In the genomic region with DNA sequence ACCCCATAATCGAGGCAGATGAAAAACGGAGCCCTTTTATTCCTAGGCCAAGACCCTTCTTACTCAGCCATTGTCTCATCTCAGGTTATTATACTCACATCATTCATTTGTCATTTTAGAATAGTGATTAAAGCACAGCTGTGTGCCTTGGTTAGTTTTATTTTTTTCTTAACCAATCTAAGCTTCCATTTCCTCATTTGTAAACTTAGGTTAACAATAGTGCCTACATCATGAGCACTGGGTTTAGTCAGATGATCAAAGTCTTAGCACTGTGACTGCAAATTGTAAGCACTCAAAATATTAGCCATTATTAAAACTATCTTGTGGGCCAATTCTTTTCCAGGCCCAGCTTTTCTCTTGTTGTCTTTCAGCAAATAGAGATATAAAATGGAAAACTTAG, we compare ENCODE assay signal across 15 cellular contexts. TPM values are rescaled to one million over a fixed set of nuclear protein-coding genes. Genes with fewer than 3 reads are reported as not detected.
A peak's percentile ranks its signal among the peaks of the same experiment; 100 is the strongest.
DNase-seq lines count a peak whose midpoint lies in the region; ATAC-seq and TF ChIP-seq lines count a peak whose summit lies in the region.
"Had no signal": no experiment of that assay in that cellular context is flagged by ENCODE, and none has a peak within 500 bp of the region (broad histone marks: within the 10 kb centered on the region; RNA-seq: fewer than 3 reads in every experiment).

No MANE protein-coding gene starts in this region.

- H3K4me3 ChIP-seq in GM23338 (no peak overlapping the region), neutrophil (ENCODE audit: low read depth in 1 of 2, low read length in 1 of 2) (no peak overlapping the region)
- H3K4me3 ChIP-seq: SJCRH30 had no signal

- H3K27ac ChIP-seq in GM23338 (ENCODE audit: low read depth) (no peak overlapping the region), neutrophil (peak overlapping the region; percentile 67), H9 (ENCODE audit: insufficient read length, low read depth, low read length) (no peak overlapping the region)
- H3K27ac ChIP-seq: epithelial cell of prostate, SJCRH30 had no signal

- no peaks in the 10 kb centered on the region for H3K79me1 ChIP-seq in H9 (ENCODE audit: insufficient read depth, low read depth, low read length, poor library complexity, severe bottlenecking)

- no peak overlapping the region for H3K9ac ChIP-seq in H9 (ENCODE audit: extremely low read depth, insufficient read length, low read length)

- H3K27ac Mint-ChIP-seq in GM23338 (no peak overlapping the region), H9 (no peak overlapping the region)

- H3K27me3 ChIP-seq in GM23338 (ENCODE audit: insufficient read depth) (no peaks in the 10 kb centered on the region), neutrophil (no peaks in the 10 kb centered on the region), H9 (ENCODE audit: insufficient read depth, low read length) (no peaks in the 10 kb centered on the region)
- H3K27me3 ChIP-seq: SJCRH30 had no signal

- no peak overlapping the region for H4K5ac ChIP-seq in H9 (ENCODE audit: insufficient read length, low read depth, low read length)

- ATAC-seq in GM19324 (IDR thresholded peaks at IDR 0.05; ENCODE audit: low FRiP score, unreplicated experiment) (peak; percentile 53), GM23338 (no peak), HG03432 (IDR thresholded peaks at IDR 0.05; ENCODE audit: unreplicated experiment) (peak; percentile 50)

- H3K4me2 ChIP-seq in GM23338 (no peak overlapping the region), H9 (ENCODE audit: insufficient read depth, insufficient read length, low read length) (no peak overlapping the region)

- H3K4ac ChIP-seq in H9 (ENCODE audit: low read depth, low read length): no peak overlapping the region

- H3K4me1 Mint-ChIP-seq in GM23338 (peaks cover 15% of the 10 kb centered on the region), H9 (peaks cover 11 to 17% of the 10 kb centered on the region in 2 experiments)

- WGBS in H9 (ENCODE audit: extremely low coverage, insufficient read length, low lambda C conversion rate): no CpG with 5 or more reads among the region's 2 CpGs

- no peak overlapping the region for H4K91ac ChIP-seq in H9 (ENCODE audit: insufficient read length, low read depth, low read length)

- H3K4me3 Mint-ChIP-seq in GM23338 (no peak overlapping the region), H9 (no peak overlapping the region)

- no peak overlapping the region for H2AK5ac ChIP-seq in H9 (ENCODE audit: insufficient read length, low read length)

- H3K23me2 ChIP-seq in H9 (ENCODE audit: insufficient read length, low read depth, low read length, poor library complexity, severe bottlenecking): no peaks in the 10 kb centered on the region

- H3K9me3 Mint-ChIP-seq in GM23338 (no peaks in the 10 kb centered on the region), H9 (no peaks in the 10 kb centered on the region)

- H3K79me2 ChIP-seq in GM23338 (replicated peaks; ENCODE audit: insufficient read depth) (no peaks in the 10 kb centered on the region), H9 (ENCODE audit: insufficient read depth, low read length) (no peaks in the 10 kb centered on the region)

- H3K36me3 ChIP-seq in GM23338 (ENCODE audit: insufficient read depth) (no peaks in the 10 kb centered on the region), neutrophil (no peaks in the 10 kb centered on the region)
- H3K36me3 ChIP-seq: SJCRH30 had no signal

- H3K23ac ChIP-seq in H9 (ENCODE audit: insufficient read length, low read depth, low read length): no peak overlapping the region

- H3K27me3 Mint-ChIP-seq in GM23338 (ENCODE audit: insufficient read depth, low read depth, poor library complexity) (no peaks in the 10 kb centered on the region), H9 (ENCODE audit: low read depth) (no peaks in the 10 kb centered on the region)

- H2AFZ ChIP-seq in GM23338 (peak overlapping the region; percentile 63), H9 (ENCODE audit: low read length) (no peak overlapping the region)

- H3K9me2 ChIP-seq in GM23338 (ENCODE audit: insufficient read depth): peaks cover 2% of the 10 kb centered on the region; the same call in 1 of the 2 replicates

- H2BK120ac ChIP-seq in H9 (ENCODE audit: low read depth, low read length, poor library complexity, severe bottlenecking): no peak overlapping the region

- H2BK15ac ChIP-seq in H9 (ENCODE audit: low read depth, low read length): no peak overlapping the region

- H3K36me3 Mint-ChIP-seq in GM23338 (ENCODE audit: low read depth): no peaks in the 10 kb centered on the region
- H3K36me3 Mint-ChIP-seq in H9 (ENCODE audit: insufficient read depth in 1 of 3, low read depth in 3 of 3): no peaks in the 10 kb centered on the region

- H3K9me3 ChIP-seq in neutrophil (no peaks in the 10 kb centered on the region), H9 (ENCODE audit: control insufficient read depth, low read depth, low read length) (no peaks in the 10 kb centered on the region)
- H3K9me3 ChIP-seq: Caco-2, SJCRH30 had no signal

- no peak overlapping the region for H3K56ac ChIP-seq in H9 (ENCODE audit: insufficient read length, low read depth, low read length)

- H2BK5ac ChIP-seq in H9 (ENCODE audit: insufficient read length, low read length): no peak overlapping the region

- H2BK20ac ChIP-seq in H9 (ENCODE audit: low read depth, low read length, poor library complexity, severe bottlenecking): no peak overlapping the region

- H3F3A ChIP-seq in GM23338 (replicated peaks; ENCODE audit: low read depth): no peaks in the 10 kb centered on the region

- DNase-seq in GM23338 (ENCODE audit: low spot score) (no peak), ureter (ENCODE audit: low spot score) (no peak), H9 (no peak), AG20443 (ENCODE audit: low spot score) (no peak)
- DNase-seq: Caco-2; hypothalamus; KBM-7; mesenchymal stem cell; NCI-H226; SJCRH30; stimulated activated CD4-positive, alpha-beta T cell treated with anti-CD3 and anti-CD28 coated beads, Interleukin-4, amount 100 ng/mL, for 24 hours had no signal

- no peak overlapping the region for H2BK12ac ChIP-seq in H9 (ENCODE audit: insufficient read length, low read depth, low read length)

- H4K20me1 ChIP-seq in GM23338 (replicated peaks; ENCODE audit: insufficient read depth): no peaks in the 10 kb centered on the region
- H4K20me1 ChIP-seq in H9 (ENCODE audit: control insufficient read depth, insufficient read depth, insufficient read length): no peaks in the 10 kb centered on the region

- H3K4me1 ChIP-seq in GM23338 (ENCODE audit: insufficient read depth): peaks cover 16% of the 10 kb centered on the region
- peaks cover 0 to 12% of the 10 kb centered on the region in 2 experiments for H3K4me1 ChIP-seq in neutrophil (ENCODE audit: control insufficient read depth in 1 of 2, insufficient read depth in 1 of 2, low read depth in 1 of 2, low read length in 1 of 2)
- no peaks in the 10 kb centered on the region; the same call in 1 of the 2 replicates for H3K4me1 ChIP-seq in H9 (ENCODE audit: insufficient read depth, low read length)
- H3K4me1 ChIP-seq: Caco-2, SJCRH30 had no signal

- H3K14ac ChIP-seq in H9 (ENCODE audit: insufficient read depth, low read length): no peak overlapping the region

- TF ChIP-seq CTCF in GM23338 (conservative IDR thresholded peaks at IDR 0.05; ENCODE audit: low read depth in 2 of 2) (no peak), neutrophil (IDR thresholded peaks at IDR 0.05) (no peak), H9 (conservative IDR thresholded peaks at IDR 0.05) (no peak)

- no peak overlapping the region for H3T11ph ChIP-seq in H9 (ENCODE audit: low read length)

- no peak overlapping the region for H3K18ac ChIP-seq in H9 (ENCODE audit: insufficient read length, low read depth, low read length)

- no peak overlapping the region for H4K8ac ChIP-seq in H9 (replicated peaks; ENCODE audit: insufficient read length, low read depth, low read length)

TF ChIP-seq in GM23338, 12 proteins besides CTCF, POLR2A, EP300 and RAD21 (continues in another document):
- TF ChIP-seq, protein P1, sequence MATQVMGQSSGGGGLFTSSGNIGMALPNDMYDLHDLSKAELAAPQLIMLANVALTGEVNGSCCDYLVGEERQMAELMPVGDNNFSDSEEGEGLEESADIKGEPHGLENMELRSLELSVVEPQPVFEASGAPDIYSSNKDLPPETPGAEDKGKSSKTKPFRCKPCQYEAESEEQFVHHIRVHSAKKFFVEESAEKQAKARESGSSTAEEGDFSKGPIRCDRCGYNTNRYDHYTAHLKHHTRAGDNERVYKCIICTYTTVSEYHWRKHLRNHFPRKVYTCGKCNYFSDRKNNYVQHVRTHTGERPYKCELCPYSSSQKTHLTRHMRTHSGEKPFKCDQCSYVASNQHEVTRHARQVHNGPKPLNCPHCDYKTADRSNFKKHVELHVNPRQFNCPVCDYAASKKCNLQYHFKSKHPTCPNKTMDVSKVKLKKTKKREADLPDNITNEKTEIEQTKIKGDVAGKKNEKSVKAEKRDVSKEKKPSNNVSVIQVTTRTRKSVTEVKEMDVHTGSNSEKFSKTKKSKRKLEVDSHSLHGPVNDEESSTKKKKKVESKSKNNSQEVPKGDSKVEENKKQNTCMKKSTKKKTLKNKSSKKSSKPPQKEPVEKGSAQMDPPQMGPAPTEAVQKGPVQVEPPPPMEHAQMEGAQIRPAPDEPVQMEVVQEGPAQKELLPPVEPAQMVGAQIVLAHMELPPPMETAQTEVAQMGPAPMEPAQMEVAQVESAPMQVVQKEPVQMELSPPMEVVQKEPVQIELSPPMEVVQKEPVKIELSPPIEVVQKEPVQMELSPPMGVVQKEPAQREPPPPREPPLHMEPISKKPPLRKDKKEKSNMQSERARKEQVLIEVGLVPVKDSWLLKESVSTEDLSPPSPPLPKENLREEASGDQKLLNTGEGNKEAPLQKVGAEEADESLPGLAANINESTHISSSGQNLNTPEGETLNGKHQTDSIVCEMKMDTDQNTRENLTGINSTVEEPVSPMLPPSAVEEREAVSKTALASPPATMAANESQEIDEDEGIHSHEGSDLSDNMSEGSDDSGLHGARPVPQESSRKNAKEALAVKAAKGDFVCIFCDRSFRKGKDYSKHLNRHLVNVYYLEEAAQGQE (IDR thresholded peaks at IDR 0.05; ENCODE audit: unreplicated experiment): no peak
- TF ChIP-seq ZNF114 (CRISPR knock-in tag; IDR thresholded peaks at IDR 0.05) (no peak), EZH2 (IDR thresholded peaks at IDR 0.05; ENCODE audit: low read depth, unreplicated experiment) (no peak), JUNB (IDR thresholded peaks at IDR 0.05; ENCODE audit: unreplicated experiment) (no peak)

RNA-seq across cellular contexts. Expression of a gene that starts 21.3 kb away (rescaled TPM):
- 17.1 and 38.1 TPM in 2 replicates for total RNA-seq in GM23338 (2014; rRNA removed; shearing (Covaris generic))
- 16.8 and 20.8 TPM in 2 replicates for polyA plus RNA-seq in GM23338 (2016; fragmentation: Nextera tagmentation; extraction: Ambion mirVana)
- 41.5 TPM for total RNA-seq in ureter
- total RNA-seq in H9 (2021): 17.3 and 18.5 TPM in 2 replicates
- total RNA-seq: SJCRH30 had no signal
